In the genomic region with DNA sequence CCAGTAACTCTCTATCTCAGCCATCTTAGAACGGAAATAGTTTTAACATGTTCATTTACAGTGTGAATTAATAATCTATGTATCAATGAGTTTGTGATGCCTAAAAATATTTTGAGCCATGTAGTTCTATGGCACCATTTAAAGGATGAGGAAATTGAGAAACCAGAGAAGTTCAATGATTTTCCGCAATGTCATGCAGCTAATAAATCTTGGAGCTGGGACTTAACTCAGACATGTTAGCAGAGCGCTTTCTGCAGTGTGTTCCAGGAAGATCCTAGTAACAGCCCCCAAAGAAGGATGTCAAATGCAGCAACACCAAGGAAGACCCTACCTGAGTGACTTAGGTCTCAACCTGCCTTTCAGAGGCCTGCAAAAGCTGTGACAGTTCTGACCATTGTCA, we compare ENCODE assay signal across 2 cellular contexts.
TF ChIP-seq lines count a peak whose summit lies in the region.

No MANE protein-coding gene starts in this region.

TF ChIP-seq in SK-N-SH, 30 proteins besides CTCF, POLR2A, EP300 and RAD21 (continued from another document):
- TF ChIP-seq TEAD4 (IDR thresholded peaks at IDR 0.05; ENCODE audit: borderline replicate concordance, insufficient read depth) (no peak), FOSL2 (IDR thresholded peaks at IDR 0.05; ENCODE audit: borderline replicate concordance, low read depth) (no peak), MXI1 (IDR thresholded peaks at IDR 0.05; ENCODE audit: low read depth, low read length) (no peak), JUND (IDR thresholded peaks at IDR 0.05) (no peak), SMC3 (IDR thresholded peaks at IDR 0.05; ENCODE audit: low read depth, low read length) (no peak), RXRA (IDR thresholded peaks at IDR 0.05; ENCODE audit: borderline replicate concordance, low read depth) (no peak), YY1 (IDR thresholded peaks at IDR 0.05; ENCODE audit: low read depth) (no peak), ELF1 (IDR thresholded peaks at IDR 0.05) (no peak), GATA2 (CRISPR knock-in tag; IDR thresholded peaks at IDR 0.05) (no peak), SIN3A (IDR thresholded peaks at IDR 0.05; ENCODE audit: borderline replicate concordance, low read depth, low read length) (no peak), FOXJ3 (CRISPR knock-in tag; IDR thresholded peaks at IDR 0.05) (no peak)
- TF ChIP-seq, protein P1, sequence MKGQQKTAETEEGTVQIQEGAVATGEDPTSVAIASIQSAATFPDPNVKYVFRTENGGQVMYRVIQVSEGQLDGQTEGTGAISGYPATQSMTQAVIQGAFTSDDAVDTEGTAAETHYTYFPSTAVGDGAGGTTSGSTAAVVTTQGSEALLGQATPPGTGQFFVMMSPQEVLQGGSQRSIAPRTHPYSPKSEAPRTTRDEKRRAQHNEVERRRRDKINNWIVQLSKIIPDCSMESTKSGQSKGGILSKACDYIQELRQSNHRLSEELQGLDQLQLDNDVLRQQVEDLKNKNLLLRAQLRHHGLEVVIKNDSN (IDR thresholded peaks at IDR 0.05; ENCODE audit: borderline replicate concordance, low read depth), result no peak
- TF ChIP-seq, protein P2, sequence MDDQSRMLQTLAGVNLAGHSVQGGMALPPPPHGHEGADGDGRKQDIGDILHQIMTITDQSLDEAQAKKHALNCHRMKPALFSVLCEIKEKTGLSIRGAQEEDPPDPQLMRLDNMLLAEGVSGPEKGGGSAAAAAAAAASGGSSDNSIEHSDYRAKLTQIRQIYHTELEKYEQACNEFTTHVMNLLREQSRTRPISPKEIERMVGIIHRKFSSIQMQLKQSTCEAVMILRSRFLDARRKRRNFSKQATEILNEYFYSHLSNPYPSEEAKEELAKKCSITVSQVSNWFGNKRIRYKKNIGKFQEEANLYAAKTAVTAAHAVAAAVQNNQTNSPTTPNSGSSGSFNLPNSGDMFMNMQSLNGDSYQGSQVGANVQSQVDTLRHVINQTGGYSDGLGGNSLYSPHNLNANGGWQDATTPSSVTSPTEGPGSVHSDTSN (IDR thresholded peaks at IDR 0.05), result no peak
- TF ChIP-seq, protein P3, sequence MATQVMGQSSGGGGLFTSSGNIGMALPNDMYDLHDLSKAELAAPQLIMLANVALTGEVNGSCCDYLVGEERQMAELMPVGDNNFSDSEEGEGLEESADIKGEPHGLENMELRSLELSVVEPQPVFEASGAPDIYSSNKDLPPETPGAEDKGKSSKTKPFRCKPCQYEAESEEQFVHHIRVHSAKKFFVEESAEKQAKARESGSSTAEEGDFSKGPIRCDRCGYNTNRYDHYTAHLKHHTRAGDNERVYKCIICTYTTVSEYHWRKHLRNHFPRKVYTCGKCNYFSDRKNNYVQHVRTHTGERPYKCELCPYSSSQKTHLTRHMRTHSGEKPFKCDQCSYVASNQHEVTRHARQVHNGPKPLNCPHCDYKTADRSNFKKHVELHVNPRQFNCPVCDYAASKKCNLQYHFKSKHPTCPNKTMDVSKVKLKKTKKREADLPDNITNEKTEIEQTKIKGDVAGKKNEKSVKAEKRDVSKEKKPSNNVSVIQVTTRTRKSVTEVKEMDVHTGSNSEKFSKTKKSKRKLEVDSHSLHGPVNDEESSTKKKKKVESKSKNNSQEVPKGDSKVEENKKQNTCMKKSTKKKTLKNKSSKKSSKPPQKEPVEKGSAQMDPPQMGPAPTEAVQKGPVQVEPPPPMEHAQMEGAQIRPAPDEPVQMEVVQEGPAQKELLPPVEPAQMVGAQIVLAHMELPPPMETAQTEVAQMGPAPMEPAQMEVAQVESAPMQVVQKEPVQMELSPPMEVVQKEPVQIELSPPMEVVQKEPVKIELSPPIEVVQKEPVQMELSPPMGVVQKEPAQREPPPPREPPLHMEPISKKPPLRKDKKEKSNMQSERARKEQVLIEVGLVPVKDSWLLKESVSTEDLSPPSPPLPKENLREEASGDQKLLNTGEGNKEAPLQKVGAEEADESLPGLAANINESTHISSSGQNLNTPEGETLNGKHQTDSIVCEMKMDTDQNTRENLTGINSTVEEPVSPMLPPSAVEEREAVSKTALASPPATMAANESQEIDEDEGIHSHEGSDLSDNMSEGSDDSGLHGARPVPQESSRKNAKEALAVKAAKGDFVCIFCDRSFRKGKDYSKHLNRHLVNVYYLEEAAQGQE (IDR thresholded peaks at IDR 0.05; ENCODE audit: low read depth, low read length), result no peak
- TF ChIP-seq, protein P4, sequence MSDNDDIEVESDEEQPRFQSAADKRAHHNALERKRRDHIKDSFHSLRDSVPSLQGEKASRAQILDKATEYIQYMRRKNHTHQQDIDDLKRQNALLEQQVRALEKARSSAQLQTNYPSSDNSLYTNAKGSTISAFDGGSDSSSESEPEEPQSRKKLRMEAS (IDR thresholded peaks at IDR 0.05; ENCODE audit: low read depth), result no peak
- TF ChIP-seq, protein P5, sequence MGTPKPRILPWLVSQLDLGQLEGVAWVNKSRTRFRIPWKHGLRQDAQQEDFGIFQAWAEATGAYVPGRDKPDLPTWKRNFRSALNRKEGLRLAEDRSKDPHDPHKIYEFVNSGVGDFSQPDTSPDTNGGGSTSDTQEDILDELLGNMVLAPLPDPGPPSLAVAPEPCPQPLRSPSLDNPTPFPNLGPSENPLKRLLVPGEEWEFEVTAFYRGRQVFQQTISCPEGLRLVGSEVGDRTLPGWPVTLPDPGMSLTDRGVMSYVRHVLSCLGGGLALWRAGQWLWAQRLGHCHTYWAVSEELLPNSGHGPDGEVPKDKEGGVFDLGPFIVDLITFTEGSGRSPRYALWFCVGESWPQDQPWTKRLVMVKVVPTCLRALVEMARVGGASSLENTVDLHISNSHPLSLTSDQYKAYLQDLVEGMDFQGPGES (IDR thresholded peaks at IDR 0.05; ENCODE audit: low read depth, low read length), result no peak

TF ChIP-seq in SK-N-SH treated with all-trans-retinoic acid at 6 μM for 48 hours, 23 proteins besides CTCF, POLR2A, EP300 and RAD21 (continued from another document):
- TF ChIP-seq, protein P6, sequence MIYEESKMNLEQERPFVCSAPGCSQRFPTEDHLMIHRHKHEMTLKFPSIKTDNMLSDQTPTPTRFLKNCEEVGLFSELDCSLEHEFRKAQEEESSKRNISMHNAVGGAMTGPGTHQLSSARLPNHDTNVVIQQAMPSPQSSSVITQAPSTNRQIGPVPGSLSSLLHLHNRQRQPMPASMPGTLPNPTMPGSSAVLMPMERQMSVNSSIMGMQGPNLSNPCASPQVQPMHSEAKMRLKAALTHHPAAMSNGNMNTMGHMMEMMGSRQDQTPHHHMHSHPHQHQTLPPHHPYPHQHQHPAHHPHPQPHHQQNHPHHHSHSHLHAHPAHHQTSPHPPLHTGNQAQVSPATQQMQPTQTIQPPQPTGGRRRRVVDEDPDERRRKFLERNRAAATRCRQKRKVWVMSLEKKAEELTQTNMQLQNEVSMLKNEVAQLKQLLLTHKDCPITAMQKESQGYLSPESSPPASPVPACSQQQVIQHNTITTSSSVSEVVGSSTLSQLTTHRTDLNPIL (CRISPR knock-in tag; IDR thresholded peaks at IDR 0.05; ENCODE audit: low read depth), result no peak
- TF ChIP-seq, protein P7, sequence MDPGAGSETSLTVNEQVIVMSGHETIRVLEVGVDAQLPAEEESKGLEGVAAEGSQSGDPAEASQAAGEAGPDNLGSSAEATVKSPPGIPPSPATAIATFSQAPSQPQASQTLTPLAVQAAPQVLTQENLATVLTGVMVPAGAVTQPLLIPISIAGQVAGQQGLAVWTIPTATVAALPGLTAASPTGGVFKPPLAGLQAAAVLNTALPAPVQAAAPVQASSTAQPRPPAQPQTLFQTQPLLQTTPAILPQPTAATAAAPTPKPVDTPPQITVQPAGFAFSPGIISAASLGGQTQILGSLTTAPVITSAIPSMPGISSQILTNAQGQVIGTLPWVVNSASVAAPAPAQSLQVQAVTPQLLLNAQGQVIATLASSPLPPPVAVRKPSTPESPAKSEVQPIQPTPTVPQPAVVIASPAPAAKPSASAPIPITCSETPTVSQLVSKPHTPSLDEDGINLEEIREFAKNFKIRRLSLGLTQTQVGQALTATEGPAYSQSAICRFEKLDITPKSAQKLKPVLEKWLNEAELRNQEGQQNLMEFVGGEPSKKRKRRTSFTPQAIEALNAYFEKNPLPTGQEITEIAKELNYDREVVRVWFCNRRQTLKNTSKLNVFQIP (CRISPR knock-in tag; IDR thresholded peaks at IDR 0.05; ENCODE audit: borderline replicate concordance, low read depth), result no peak
- TF ChIP-seq, protein P8, sequence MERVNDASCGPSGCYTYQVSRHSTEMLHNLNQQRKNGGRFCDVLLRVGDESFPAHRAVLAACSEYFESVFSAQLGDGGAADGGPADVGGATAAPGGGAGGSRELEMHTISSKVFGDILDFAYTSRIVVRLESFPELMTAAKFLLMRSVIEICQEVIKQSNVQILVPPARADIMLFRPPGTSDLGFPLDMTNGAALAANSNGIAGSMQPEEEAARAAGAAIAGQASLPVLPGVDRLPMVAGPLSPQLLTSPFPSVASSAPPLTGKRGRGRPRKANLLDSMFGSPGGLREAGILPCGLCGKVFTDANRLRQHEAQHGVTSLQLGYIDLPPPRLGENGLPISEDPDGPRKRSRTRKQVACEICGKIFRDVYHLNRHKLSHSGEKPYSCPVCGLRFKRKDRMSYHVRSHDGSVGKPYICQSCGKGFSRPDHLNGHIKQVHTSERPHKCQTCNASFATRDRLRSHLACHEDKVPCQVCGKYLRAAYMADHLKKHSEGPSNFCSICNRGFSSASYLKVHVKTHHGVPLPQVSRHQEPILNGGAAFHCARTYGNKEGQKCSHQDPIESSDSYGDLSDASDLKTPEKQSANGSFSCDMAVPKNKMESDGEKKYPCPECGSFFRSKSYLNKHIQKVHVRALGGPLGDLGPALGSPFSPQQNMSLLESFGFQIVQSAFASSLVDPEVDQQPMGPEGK (CRISPR knock-in tag; IDR thresholded peaks at IDR 0.05; ENCODE audit: borderline replicate concordance), result no peak
- TF ChIP-seq ZFP3 (CRISPR knock-in tag; IDR thresholded peaks at IDR 0.05) (no peak), PPARA (CRISPR knock-in tag; IDR thresholded peaks at IDR 0.05; ENCODE audit: borderline replicate concordance) (no peak), TOX (CRISPR knock-in tag; IDR thresholded peaks at IDR 0.05; ENCODE audit: borderline replicate concordance) (no peak)
- TF ChIP-seq, protein P9, sequence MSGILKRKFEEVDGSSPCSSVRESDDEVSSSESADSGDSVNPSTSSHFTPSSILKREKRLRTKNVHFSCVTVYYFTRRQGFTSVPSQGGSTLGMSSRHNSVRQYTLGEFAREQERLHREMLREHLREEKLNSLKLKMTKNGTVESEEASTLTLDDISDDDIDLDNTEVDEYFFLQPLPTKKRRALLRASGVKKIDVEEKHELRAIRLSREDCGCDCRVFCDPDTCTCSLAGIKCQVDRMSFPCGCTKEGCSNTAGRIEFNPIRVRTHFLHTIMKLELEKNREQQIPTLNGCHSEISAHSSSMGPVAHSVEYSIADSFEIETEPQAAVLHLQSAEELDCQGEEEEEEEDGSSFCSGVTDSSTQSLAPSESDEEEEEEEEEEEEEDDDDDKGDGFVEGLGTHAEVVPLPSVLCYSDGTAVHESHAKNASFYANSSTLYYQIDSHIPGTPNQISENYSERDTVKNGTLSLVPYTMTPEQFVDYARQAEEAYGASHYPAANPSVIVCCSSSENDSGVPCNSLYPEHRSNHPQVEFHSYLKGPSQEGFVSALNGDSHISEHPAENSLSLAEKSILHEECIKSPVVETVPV (CRISPR knock-in tag; IDR thresholded peaks at IDR 0.05), result no peak
